1 cellular context compared by ENCODE assay signal in genomic region chr14:74985028-74985310, GRCh38.
TF ChIP-seq lines count a peak whose summit lies in the region.

No MANE protein-coding gene starts in this region.

TF ChIP-seq in HepG2, 621 proteins besides CTCF, POLR2A, EP300 and RAD21:
- TF ChIP-seq ZSCAN25 (CRISPR knock-in tag; IDR thresholded peaks at IDR 0.05) = no peak
- no peak for TF ChIP-seq CBX1 (IDR thresholded peaks at IDR 0.05; ENCODE audit: low read depth)
- TF ChIP-seq TFDP2 (CRISPR knock-in tag; IDR thresholded peaks at IDR 0.05) = no peak
- TF ChIP-seq STAG1 (CRISPR knock-in tag; IDR thresholded peaks at IDR 0.05) = no peak
- no peak for TF ChIP-seq SALL1 (CRISPR knock-in tag; IDR thresholded peaks at IDR 0.05)
- no peak for TF ChIP-seq ZHX1 (CRISPR knock-in tag; IDR thresholded peaks at IDR 0.05; ENCODE audit: low read depth)
- TF ChIP-seq, protein P1, sequence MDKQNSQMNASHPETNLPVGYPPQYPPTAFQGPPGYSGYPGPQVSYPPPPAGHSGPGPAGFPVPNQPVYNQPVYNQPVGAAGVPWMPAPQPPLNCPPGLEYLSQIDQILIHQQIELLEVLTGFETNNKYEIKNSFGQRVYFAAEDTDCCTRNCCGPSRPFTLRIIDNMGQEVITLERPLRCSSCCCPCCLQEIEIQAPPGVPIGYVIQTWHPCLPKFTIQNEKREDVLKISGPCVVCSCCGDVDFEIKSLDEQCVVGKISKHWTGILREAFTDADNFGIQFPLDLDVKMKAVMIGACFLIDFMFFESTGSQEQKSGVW (CRISPR knock-in tag; IDR thresholded peaks at IDR 0.05; ENCODE audit: borderline replicate concordance) = no peak
- TF ChIP-seq, protein P2, sequence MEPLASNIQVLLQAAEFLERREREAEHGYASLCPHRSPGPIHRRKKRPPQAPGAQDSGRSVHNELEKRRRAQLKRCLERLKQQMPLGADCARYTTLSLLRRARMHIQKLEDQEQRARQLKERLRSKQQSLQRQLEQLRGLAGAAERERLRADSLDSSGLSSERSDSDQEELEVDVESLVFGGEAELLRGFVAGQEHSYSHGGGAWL (CRISPR knock-in tag; IDR thresholded peaks at IDR 0.05) = no peak
- TF ChIP-seq ZNF501 (CRISPR knock-in tag; IDR thresholded peaks at IDR 0.05) = no peak
- TF ChIP-seq, protein P3, sequence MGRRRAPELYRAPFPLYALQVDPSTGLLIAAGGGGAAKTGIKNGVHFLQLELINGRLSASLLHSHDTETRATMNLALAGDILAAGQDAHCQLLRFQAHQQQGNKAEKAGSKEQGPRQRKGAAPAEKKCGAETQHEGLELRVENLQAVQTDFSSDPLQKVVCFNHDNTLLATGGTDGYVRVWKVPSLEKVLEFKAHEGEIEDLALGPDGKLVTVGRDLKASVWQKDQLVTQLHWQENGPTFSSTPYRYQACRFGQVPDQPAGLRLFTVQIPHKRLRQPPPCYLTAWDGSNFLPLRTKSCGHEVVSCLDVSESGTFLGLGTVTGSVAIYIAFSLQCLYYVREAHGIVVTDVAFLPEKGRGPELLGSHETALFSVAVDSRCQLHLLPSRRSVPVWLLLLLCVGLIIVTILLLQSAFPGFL (CRISPR knock-in tag; IDR thresholded peaks at IDR 0.05) = no peak
- TF ChIP-seq, protein P4, sequence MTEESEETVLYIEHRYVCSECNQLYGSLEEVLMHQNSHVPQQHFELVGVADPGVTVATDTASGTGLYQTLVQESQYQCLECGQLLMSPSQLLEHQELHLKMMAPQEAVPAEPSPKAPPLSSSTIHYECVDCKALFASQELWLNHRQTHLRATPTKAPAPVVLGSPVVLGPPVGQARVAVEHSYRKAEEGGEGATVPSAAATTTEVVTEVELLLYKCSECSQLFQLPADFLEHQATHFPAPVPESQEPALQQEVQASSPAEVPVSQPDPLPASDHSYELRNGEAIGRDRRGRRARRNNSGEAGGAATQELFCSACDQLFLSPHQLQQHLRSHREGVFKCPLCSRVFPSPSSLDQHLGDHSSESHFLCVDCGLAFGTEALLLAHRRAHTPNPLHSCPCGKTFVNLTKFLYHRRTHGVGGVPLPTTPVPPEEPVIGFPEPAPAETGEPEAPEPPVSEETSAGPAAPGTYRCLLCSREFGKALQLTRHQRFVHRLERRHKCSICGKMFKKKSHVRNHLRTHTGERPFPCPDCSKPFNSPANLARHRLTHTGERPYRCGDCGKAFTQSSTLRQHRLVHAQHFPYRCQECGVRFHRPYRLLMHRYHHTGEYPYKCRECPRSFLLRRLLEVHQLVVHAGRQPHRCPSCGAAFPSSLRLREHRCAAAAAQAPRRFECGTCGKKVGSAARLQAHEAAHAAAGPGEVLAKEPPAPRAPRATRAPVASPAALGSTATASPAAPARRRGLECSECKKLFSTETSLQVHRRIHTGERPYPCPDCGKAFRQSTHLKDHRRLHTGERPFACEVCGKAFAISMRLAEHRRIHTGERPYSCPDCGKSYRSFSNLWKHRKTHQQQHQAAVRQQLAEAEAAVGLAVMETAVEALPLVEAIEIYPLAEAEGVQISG (CRISPR knock-in tag; IDR thresholded peaks at IDR 0.05) = no peak
- no peak for TF ChIP-seq ZSCAN30 (CRISPR knock-in tag; IDR thresholded peaks at IDR 0.05)
- TF ChIP-seq, protein P5, sequence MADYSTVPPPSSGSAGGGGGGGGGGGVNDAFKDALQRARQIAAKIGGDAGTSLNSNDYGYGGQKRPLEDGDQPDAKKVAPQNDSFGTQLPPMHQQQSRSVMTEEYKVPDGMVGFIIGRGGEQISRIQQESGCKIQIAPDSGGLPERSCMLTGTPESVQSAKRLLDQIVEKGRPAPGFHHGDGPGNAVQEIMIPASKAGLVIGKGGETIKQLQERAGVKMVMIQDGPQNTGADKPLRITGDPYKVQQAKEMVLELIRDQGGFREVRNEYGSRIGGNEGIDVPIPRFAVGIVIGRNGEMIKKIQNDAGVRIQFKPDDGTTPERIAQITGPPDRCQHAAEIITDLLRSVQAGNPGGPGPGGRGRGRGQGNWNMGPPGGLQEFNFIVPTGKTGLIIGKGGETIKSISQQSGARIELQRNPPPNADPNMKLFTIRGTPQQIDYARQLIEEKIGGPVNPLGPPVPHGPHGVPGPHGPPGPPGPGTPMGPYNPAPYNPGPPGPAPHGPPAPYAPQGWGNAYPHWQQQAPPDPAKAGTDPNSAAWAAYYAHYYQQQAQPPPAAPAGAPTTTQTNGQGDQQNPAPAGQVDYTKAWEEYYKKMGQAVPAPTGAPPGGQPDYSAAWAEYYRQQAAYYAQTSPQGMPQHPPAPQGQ (CRISPR knock-in tag; IDR thresholded peaks at IDR 0.05; ENCODE audit: borderline replicate concordance) = no peak
- TF ChIP-seq IRF2 (CRISPR knock-in tag; IDR thresholded peaks at IDR 0.05) = no peak
- no peak for TF ChIP-seq PRPF4 (IDR thresholded peaks at IDR 0.05; ENCODE audit: low read depth, low read length, poor library complexity, severe bottlenecking)
- no peak for TF ChIP-seq DDIT3 (CRISPR knock-in tag; IDR thresholded peaks at IDR 0.05)
